Comparison of ENCODE assay signal across 1 cellular context in genomic region chr12:62601765-62602444, GRCh38.
TF ChIP-seq lines count a peak whose summit lies in the region.

No MANE protein-coding gene starts in this region.

TF ChIP-seq in K562, 482 proteins besides CTCF, POLR2A, EP300 and RAD21 (continued from another document and continues in another):
- TF ChIP-seq CHD7 (IDR thresholded peaks at IDR 0.05; ENCODE audit: low read depth, low read length) (no peak), DMBX1 (CRISPR knock-in tag; IDR thresholded peaks at IDR 0.05; ENCODE audit: borderline replicate concordance) (no peak), SRSF7 (optimal IDR thresholded peaks at IDR 0.05; ENCODE audit: low read depth, low read length) (no peak), ZNF436 (CRISPR knock-in tag; IDR thresholded peaks at IDR 0.05) (no peak), CCNT2 (IDR thresholded peaks at IDR 0.05; ENCODE audit: borderline replicate concordance, extremely low read depth, insufficient read length, low read depth, low read length) (no peak), IFI16 (CRISPR knock-in tag; IDR thresholded peaks at IDR 0.05) (0 out of 2 replicates have a peak, but pooled peaks have one; percentile 9), ZNF707 (CRISPR knock-in tag; conservative IDR thresholded peaks at IDR 0.05) (peak; percentile 59; the same call in 1 of the 2 replicates), HEY1 (CRISPR knock-in tag; IDR thresholded peaks at IDR 0.05; ENCODE audit: borderline replicate concordance) (no peak), FOXJ2 (tag; IDR thresholded peaks at IDR 0.05) (no peak), CEBPG (CRISPR knock-in tag; IDR thresholded peaks at IDR 0.05) (no peak), CEBPG (tag; conservative IDR thresholded peaks at IDR 0.05 in 1 of 2, IDR thresholded peaks at IDR 0.05 in 1 of 2) (no peak), ZNF717 (CRISPR knock-in tag; IDR thresholded peaks at IDR 0.05) (no peak), NCOR1 (IDR thresholded peaks at IDR 0.05) (no peak), ZNF316 (IDR thresholded peaks at IDR 0.05) (no peak), ESRRB (CRISPR knock-in tag; IDR thresholded peaks at IDR 0.05; ENCODE audit: borderline replicate concordance) (no peak), ZBTB40 (IDR thresholded peaks at IDR 0.05) (0 out of 2 replicates have a peak, but pooled peaks have one; percentile 9), ZBTB40 (CRISPR knock-in tag; IDR thresholded peaks at IDR 0.05) (no peak), POLR2AphosphoS5 (IDR thresholded peaks at IDR 0.05; ENCODE audit: control insufficient read depth, insufficient read depth, low read depth, low read length) (no peak; the same call in 1 of the 2 replicates), ILK (tag; IDR thresholded peaks at IDR 0.05; ENCODE audit: borderline replicate concordance, low read depth) (no peak), DPF2 (IDR thresholded peaks at IDR 0.05) (peak; percentile 47; the same call in 1 of the 2 replicates), MEF2D (tag; conservative IDR thresholded peaks at IDR 0.05; ENCODE audit: low read depth) (no peak), BCOR (IDR thresholded peaks at IDR 0.05) (no peak), THRB (CRISPR knock-in tag; conservative IDR thresholded peaks at IDR 0.05) (no peak), SMARCA4 (IDR thresholded peaks at IDR 0.05) (0 out of 2 replicates have a peak, but pooled peaks have one; percentile 29), THRA (IDR thresholded peaks at IDR 0.05) (no peak), KLF10 (CRISPR knock-in tag; IDR thresholded peaks at IDR 0.05) (no peak)
- TF ChIP-seq, protein P1, sequence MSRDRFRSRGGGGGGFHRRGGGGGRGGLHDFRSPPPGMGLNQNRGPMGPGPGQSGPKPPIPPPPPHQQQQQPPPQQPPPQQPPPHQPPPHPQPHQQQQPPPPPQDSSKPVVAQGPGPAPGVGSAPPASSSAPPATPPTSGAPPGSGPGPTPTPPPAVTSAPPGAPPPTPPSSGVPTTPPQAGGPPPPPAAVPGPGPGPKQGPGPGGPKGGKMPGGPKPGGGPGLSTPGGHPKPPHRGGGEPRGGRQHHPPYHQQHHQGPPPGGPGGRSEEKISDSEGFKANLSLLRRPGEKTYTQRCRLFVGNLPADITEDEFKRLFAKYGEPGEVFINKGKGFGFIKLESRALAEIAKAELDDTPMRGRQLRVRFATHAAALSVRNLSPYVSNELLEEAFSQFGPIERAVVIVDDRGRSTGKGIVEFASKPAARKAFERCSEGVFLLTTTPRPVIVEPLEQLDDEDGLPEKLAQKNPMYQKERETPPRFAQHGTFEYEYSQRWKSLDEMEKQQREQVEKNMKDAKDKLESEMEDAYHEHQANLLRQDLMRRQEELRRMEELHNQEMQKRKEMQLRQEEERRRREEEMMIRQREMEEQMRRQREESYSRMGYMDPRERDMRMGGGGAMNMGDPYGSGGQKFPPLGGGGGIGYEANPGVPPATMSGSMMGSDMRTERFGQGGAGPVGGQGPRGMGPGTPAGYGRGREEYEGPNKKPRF (IDR thresholded peaks at IDR 0.05; ENCODE audit: low read depth, low read length) = no peak
- TF ChIP-seq, protein P2, sequence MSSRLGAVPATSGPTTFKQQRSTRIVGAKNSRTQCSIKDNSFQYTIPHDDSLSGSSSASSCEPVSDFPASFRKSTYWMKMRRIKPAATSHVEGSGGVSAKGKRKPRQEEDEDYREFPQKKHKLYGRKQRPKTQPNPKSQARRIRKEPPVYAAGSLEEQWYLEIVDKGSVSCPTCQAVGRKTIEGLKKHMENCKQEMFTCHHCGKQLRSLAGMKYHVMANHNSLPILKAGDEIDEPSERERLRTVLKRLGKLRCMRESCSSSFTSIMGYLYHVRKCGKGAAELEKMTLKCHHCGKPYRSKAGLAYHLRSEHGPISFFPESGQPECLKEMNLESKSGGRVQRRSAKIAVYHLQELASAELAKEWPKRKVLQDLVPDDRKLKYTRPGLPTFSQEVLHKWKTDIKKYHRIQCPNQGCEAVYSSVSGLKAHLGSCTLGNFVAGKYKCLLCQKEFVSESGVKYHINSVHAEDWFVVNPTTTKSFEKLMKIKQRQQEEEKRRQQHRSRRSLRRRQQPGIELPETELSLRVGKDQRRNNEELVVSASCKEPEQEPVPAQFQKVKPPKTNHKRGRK (tag; IDR thresholded peaks at IDR 0.05) = no peak
- TF ChIP-seq, protein P3, sequence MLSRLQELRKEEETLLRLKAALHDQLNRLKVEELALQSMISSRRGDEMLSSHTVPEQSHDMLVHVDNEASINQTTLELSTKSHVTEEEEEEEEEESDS (CRISPR knock-in tag; IDR thresholded peaks at IDR 0.05) = no peak
